In the genomic region with DNA sequence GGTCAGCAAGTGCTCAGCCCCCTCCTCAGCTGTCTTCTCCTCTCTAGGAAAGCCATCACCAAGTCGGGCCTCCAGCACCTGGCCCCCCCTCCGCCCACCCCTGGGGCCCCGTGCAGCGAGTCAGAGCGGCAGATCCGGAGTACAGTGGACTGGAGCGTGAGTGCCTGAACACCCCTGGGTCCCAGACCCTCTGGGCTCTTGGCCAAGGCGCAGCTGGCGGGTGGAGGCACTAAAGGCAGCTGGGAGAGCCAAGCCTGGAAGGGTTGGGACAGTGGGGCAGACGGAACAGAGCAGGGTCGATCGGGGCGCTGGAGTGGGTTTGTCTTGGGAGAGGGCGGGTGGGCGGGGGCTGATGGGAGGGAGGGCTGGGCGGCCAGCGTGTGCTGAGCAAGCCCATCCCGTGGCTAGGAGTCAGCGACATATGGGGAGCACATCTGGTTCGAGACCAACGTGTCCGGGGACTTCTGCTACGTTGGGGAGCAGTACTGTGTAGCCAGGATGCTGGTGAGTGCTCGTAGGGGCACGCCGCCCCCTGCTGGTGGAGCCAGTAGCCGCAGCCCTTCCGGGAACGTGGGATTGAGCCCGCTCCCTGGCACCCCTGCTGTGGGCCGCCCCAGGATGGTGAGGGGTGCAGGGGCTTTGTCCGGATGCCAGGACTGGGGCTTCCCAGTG, we compare ENCODE assay signal across 8 cellular contexts. TPM values are rescaled to one million over a fixed set of nuclear protein-coding genes. Genes with fewer than 3 reads are reported as not detected.
DNase-seq lines count a peak whose midpoint lies in the region; ATAC-seq and TF ChIP-seq lines count a peak whose summit lies in the region.

No MANE protein-coding gene starts in this region.

- peak; percentile 47 for ATAC-seq in HG02610 (IDR thresholded peaks at IDR 0.05; ENCODE audit: unreplicated experiment)

- H3K27ac Mint-ChIP-seq in activated T-helper 2 cell treated with anti-CD3 and anti-CD28 coated beads, Interferon-gamma antibody, Interleukin-2, Interleukin-4, amounts not matched to agents 10 μg/mL and 5 μg/mL and 100 μg/mL, durations not matched to agents 14 hours and 24 hours and 36 hours, result no peak overlapping the region

- H2AFZ ChIP-seq in OCI-LY7 (ENCODE audit: low read length), result no peak overlapping the region

- no peaks in the 10 kb centered on the region for H3K9me3 Mint-ChIP-seq in activated T-helper 2 cell treated with anti-CD3 and anti-CD28 coated beads, Interferon-gamma antibody, Interleukin-2, Interleukin-4, amounts not matched to agents 10 μg/mL and 5 μg/mL and 100 μg/mL, durations not matched to agents 14 hours and 24 hours and 36 hours

- H3K9me3 ChIP-seq in OCI-LY7 (ENCODE audit: low read length), result no peaks in the 10 kb centered on the region

- H3K4me3 Mint-ChIP-seq in activated T-helper 2 cell treated with anti-CD3 and anti-CD28 coated beads, Interferon-gamma antibody, Interleukin-2, Interleukin-4, amounts not matched to agents 10 μg/mL and 5 μg/mL and 100 μg/mL, durations not matched to agents 14 hours and 24 hours and 36 hours (ENCODE audit: low read depth), result no peak overlapping the region

- H3K4me3 ChIP-seq in GM06990 (replicated peaks; ENCODE audit: low read depth, low read length) (no peak overlapping the region), OCI-LY7 (ENCODE audit: low read depth, low read length, poor library complexity, severe bottlenecking) (no peak overlapping the region), retinal pigment epithelial cell (ENCODE audit: low read length) (no peak overlapping the region)

- H3K36me3 ChIP-seq in GM06990 (ENCODE audit: control insufficient read depth, insufficient read depth, low read length) (peaks cover 18% of the 10 kb centered on the region), OCI-LY7 (ENCODE audit: insufficient read depth, low read length) (peaks cover 61% of the 10 kb centered on the region)

- DNase-seq in GM06990 (ENCODE audit: extremely low read depth, insufficient read length), result peak; percentile 72
- DNase-seq in OCI-LY7 (ENCODE audit: low spot score), result peak; percentile 69
- DNase-seq in activated T-helper 2 cell treated with anti-CD3 and anti-CD28 coated beads, Interferon-gamma antibody, Interleukin-2, Interleukin-4, amounts not matched to agents 10 μg/mL and 5 μg/mL and 100 μg/mL, durations not matched to agents 14 hours and 24 hours and 36 hours (ENCODE audit: low spot score), result peak; percentile 58
- peak; percentile 66 for DNase-seq in germinal center (ENCODE audit: low spot score)
- DNase-seq in retinal pigment epithelial cell (ENCODE audit: low read depth), result no peak
- no peak for DNase-seq in SK-N-DZ (ENCODE audit: low spot score)
- DNase-seq in pons (ENCODE audit: low spot score), result no peak

- TF ChIP-seq CTCF in GM06990 (IDR thresholded peaks at IDR 0.05; ENCODE audit: insufficient read depth, low read length, poor library complexity, severe bottlenecking), result peak; percentile 92
- peak; percentile 77 for TF ChIP-seq CTCF in OCI-LY7 (conservative IDR thresholded peaks at IDR 0.05; ENCODE audit: low read length)
- peak; percentile 81 for TF ChIP-seq CTCF in retinal pigment epithelial cell (conservative IDR thresholded peaks at IDR 0.05; ENCODE audit: low read depth, low read length)

- POLR2A ChIA-PET in OCI-LY7 (lab: Charles Lee), result interaction anchor here (0.8 kb wide), 1 partner anchor 19 kb away, joined by 4 read pairs; no protein-coding TSS in a partner anchor

- H3K27me3 ChIP-seq in GM06990 (replicated peaks; ENCODE audit: control insufficient read depth, insufficient read depth, low read length), result no peaks in the 10 kb centered on the region

- no peaks in the 10 kb centered on the region for H3K27me3 Mint-ChIP-seq in activated T-helper 2 cell treated with anti-CD3 and anti-CD28 coated beads, Interferon-gamma antibody, Interleukin-2, Interleukin-4, amounts not matched to agents 10 μg/mL and 5 μg/mL and 100 μg/mL, durations not matched to agents 14 hours and 24 hours and 36 hours (ENCODE audit: low read depth)

- peaks cover 8% of the 10 kb centered on the region; the same call in 1 of the 2 replicates for H4K20me1 ChIP-seq in OCI-LY7 (ENCODE audit: insufficient read depth, low read length)

- H3K4me2 ChIP-seq in OCI-LY7 (ENCODE audit: low read length), result no peak overlapping the region; the same call in 1 of the 2 replicates

- H3K27ac ChIP-seq in OCI-LY7 (ENCODE audit: low read depth, low read length, poor library complexity, severe bottlenecking), result no peak overlapping the region

- peaks cover 17% of the 10 kb centered on the region for H3K4me1 Mint-ChIP-seq in activated T-helper 2 cell treated with anti-CD3 and anti-CD28 coated beads, Interferon-gamma antibody, Interleukin-2, Interleukin-4, amounts not matched to agents 10 μg/mL and 5 μg/mL and 100 μg/mL, durations not matched to agents 14 hours and 24 hours and 36 hours (ENCODE audit: low read depth)

- intact Hi-C loops in OCI-LY7 (cut with micrococcal nuclease; ENCODE audit: unreplicated experiment), result loop anchor here (1.0 kb wide), 2 partner anchors 15 to 20 kb away; a partner anchor contains a TSS
- intact Hi-C loops in activated T-helper 2 cell treated with anti-CD3 and anti-CD28 coated beads, Interferon-gamma antibody, Interleukin-2, Interleukin-4, amounts not matched to agents 10 μg/mL and 5 μg/mL and 100 μg/mL, durations not matched to agents 14 hours and 24 hours and 36 hours (cut with micrococcal nuclease), result loop anchor here (1.0 kb wide), 1 partner anchor 18 kb away; no protein-coding TSS in a partner anchor

- peaks cover 9% of the 10 kb centered on the region for H3K79me2 ChIP-seq in OCI-LY7 (ENCODE audit: insufficient read depth, low read depth, low read length)

- H3K4me1 ChIP-seq in OCI-LY7 (ENCODE audit: insufficient read depth, low read length, poor library complexity, severe bottlenecking), result peaks cover 14% of the 10 kb centered on the region

- CTCF ChIA-PET in OCI-LY7 (lab: Charles Lee; ENCODE audit: unreplicated experiment), result interaction anchor here (2.0 kb wide), 1 partner anchor 19 kb away, joined by 5 read pairs; no protein-coding TSS in a partner anchor

- BruUV-seq in OCI-LY7 (replicated peaks; lab: Mats Ljungman, UMichigan), result no TSS peak

- H3K9me2 ChIP-seq in OCI-LY7 (ENCODE audit: insufficient read depth, low read length), result no peaks in the 10 kb centered on the region

- H3K36me3 Mint-ChIP-seq in activated T-helper 2 cell treated with anti-CD3 and anti-CD28 coated beads, Interferon-gamma antibody, Interleukin-2, Interleukin-4, amounts not matched to agents 10 μg/mL and 5 μg/mL and 100 μg/mL, durations not matched to agents 14 hours and 24 hours and 36 hours (ENCODE audit: low read depth), result peaks cover 36% of the 10 kb centered on the region

RNA-seq across cellular contexts. Expression of a gene that starts 14.1 kb away (rescaled TPM):
- total RNA-seq in OCI-LY7 (2014; rRNA removed; shearing (Covaris generic)), result 4.1 and 5.1 TPM in 2 replicates
- total RNA-seq in OCI-LY7 (2022), result 5.4 and 6.2 TPM in 2 replicates
- total RNA-seq in activated T-helper 2 cell treated with anti-CD3 and anti-CD28 coated beads, Interferon-gamma antibody, Interleukin-2, Interleukin-4, amounts not matched to agents 10 μg/mL and 5 μg/mL and 100 μg/mL, durations not matched to agents 14 hours and 24 hours and 36 hours, result 2.8 and 4.5 TPM in 2 replicates
- polyA plus RNA-seq in SK-N-DZ (2014; cell fraction: cytosol; rRNA removed), result 2,839 and 3,450 TPM in 2 replicates
- 2,101 and 2,397 TPM in 2 replicates for polyA plus RNA-seq in SK-N-DZ (2014; cell fraction: nucleus; rRNA removed)

RNA-seq across cellular contexts. Expression of a gene that starts 20.1 kb away (rescaled TPM):
- total RNA-seq in OCI-LY7 (2014; rRNA removed; shearing (Covaris generic)), result 110 and 134 TPM in 2 replicates
- total RNA-seq in OCI-LY7 (2022), result 141 and 163 TPM in 2 replicates
- 82.3 and 86.1 TPM in 2 replicates for total RNA-seq in activated T-helper 2 cell treated with anti-CD3 and anti-CD28 coated beads, Interferon-gamma antibody, Interleukin-2, Interleukin-4, amounts not matched to agents 10 μg/mL and 5 μg/mL and 100 μg/mL, durations not matched to agents 14 hours and 24 hours and 36 hours
- polyA plus RNA-seq in SK-N-DZ (2014; cell fraction: cytosol; rRNA removed), result 54.5 and 58.7 TPM in 2 replicates
- 148 and 162 TPM in 2 replicates for polyA plus RNA-seq in SK-N-DZ (2014; cell fraction: nucleus; rRNA removed)

RNA-seq across cellular contexts. Expression of a gene that starts 24.2 kb away (rescaled TPM):
- total RNA-seq in OCI-LY7 (2014; rRNA removed; shearing (Covaris generic)), result 0.09 TPM in 1 of 2 replicates, not detected in the other
- 0.24 TPM in 1 of 2 replicates, not detected in the other for total RNA-seq in OCI-LY7 (2022)
- total RNA-seq in activated T-helper 2 cell treated with anti-CD3 and anti-CD28 coated beads, Interferon-gamma antibody, Interleukin-2, Interleukin-4, amounts not matched to agents 10 μg/mL and 5 μg/mL and 100 μg/mL, durations not matched to agents 14 hours and 24 hours and 36 hours, result 0.11 and 0.23 TPM in 2 replicates
- polyA plus RNA-seq in SK-N-DZ (2014; cell fraction: cytosol; rRNA removed), result 2.3 and 4.6 TPM in 2 replicates
- polyA plus RNA-seq in SK-N-DZ (2014; cell fraction: nucleus; rRNA removed), result 1.6 and 2.3 TPM in 2 replicates

Comparison
In these comparisons a context has a peak if more than half of its experiments do, and no peak if none do; other contexts are left out.
1. DNase-seq: peak in GM06990 (single experiment), OCI-LY7 (single experiment), activated T-helper 2 cell treated with anti-CD3 and anti-CD28 coated beads, Interferon-gamma antibody, Interleukin-2, Interleukin-4, amounts not matched to agents 10 μg/mL and 5 μg/mL and 100 μg/mL, durations not matched to agents 14 hours and 24 hours and 36 hours (single experiment) and germinal center (single experiment); none in retinal pigment epithelial cell (single experiment), SK-N-DZ (single experiment) and pons (single experiment).
2. Peak in every context shown above with its lines, with median percentiles within 50 percentile points of each other: CTCF ChIP-seq.